ENCODE assay signal across 8 cellular contexts in the genomic region with DNA sequence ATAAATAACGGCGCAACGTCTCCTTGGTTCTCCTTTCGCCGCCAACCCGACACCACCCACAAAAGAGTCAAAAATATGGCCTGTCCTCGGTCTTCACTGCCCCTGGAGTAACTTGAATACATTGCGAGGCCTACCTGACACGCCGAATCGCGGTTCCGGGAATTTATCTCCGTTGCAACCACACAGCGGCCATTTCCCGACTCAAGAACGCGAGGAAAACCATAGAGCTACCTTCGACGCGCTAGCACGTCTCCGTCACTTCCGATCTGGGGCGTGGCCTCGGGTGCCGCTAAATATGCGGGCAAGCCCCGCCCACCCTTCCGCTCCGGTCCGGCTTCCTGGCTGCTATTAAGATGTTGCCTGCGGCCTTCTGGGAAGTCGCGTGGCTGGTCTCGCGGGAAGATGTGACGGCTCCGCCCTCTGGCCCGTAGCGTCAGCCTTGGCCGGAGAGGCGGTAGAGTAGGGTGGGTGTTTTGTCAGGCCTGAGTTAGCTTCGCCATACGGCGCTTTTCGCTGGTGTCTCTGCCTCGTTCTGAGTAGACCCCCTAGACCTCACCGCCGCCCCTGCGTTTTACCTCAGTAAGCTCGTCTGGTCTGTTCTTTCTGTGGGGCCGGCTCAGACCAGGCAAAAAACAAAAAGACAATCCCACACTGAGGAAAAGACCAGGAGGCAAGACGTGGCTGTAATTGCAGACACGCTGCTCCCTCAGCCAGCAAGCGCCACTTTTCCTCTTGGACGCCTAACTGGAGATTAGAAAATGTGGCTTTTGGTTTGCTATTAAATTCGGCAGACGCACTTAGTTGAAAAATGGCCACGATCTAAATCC. TPM values are rescaled to one million over a fixed set of nuclear protein-coding genes. Genes with fewer than 3 reads are reported as not detected.
A peak's percentile ranks its signal among the peaks of the same experiment; 100 is the strongest.
DNase-seq lines count a peak whose midpoint lies in the region; ATAC-seq, FAIRE-seq and TF ChIP-seq lines count a peak whose summit lies in the region.

A gene with protein sequence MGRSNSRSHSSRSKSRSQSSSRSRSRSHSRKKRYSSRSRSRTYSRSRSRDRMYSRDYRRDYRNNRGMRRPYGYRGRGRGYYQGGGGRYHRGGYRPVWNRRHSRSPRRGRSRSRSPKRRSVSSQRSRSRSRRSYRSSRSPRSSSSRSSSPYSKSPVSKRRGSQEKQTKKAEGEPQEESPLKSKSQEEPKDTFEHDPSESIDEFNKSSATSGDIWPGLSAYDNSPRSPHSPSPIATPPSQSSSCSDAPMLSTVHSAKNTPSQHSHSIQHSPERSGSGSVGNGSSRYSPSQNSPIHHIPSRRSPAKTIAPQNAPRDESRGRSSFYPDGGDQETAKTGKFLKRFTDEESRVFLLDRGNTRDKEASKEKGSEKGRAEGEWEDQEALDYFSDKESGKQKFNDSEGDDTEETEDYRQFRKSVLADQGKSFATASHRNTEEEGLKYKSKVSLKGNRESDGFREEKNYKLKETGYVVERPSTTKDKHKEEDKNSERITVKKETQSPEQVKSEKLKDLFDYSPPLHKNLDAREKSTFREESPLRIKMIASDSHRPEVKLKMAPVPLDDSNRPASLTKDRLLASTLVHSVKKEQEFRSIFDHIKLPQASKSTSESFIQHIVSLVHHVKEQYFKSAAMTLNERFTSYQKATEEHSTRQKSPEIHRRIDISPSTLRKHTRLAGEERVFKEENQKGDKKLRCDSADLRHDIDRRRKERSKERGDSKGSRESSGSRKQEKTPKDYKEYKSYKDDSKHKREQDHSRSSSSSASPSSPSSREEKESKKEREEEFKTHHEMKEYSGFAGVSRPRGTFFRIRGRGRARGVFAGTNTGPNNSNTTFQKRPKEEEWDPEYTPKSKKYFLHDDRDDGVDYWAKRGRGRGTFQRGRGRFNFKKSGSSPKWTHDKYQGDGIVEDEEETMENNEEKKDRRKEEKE (minus strand): TSS at position 268 of the 827 bp plus-strand sequence. CDS start 9,980 bp downstream, outside the sequence.

- no peaks in the 10 kb centered on the region for H3K9me3 Mint-ChIP-seq in activated CD4-positive, alpha-beta memory T cell treated with anti-CD3 and anti-CD28 coated beads for 36 hours

- in situ Hi-C loops in HepG2 (cut with HindIII; ENCODE audit: extremely low pct_ligation_motif_present, low pct_unique_long_range_greater_than_20kb): loop anchor here (5.0 kb wide), 1 partner anchor 37 kb away; a partner anchor contains a TSS

- peak; percentile 92 for FAIRE-seq in HepG2 (lab: Jason Lieb, UNC)

- ATAC-seq in GM19438 (IDR thresholded peaks at IDR 0.05; ENCODE audit: low read depth, unreplicated experiment) (peak; percentile 90), HG03575 (IDR thresholded peaks at IDR 0.05; ENCODE audit: extremely low read depth, insufficient number of reproducible peaks, low FRiP score, unreplicated experiment) (peak; percentile 84), HepG2 (peak; percentile 94)

- peaks cover 43% of the 10 kb centered on the region for H4K20me1 ChIP-seq in HepG2 (ENCODE audit: insufficient read depth, low read length)

- H3K4me2 ChIP-seq in HepG2 (ENCODE audit: low read depth, low read length): peak within 1 kb of the TSS; percentile 90

- peak; percentile 47; the same call in 1 of the 2 replicates for TF ChIP-seq RAD21 in HepG2 (CRISPR knock-in tag; IDR thresholded peaks at IDR 0.05)

- peaks cover 39% of the 10 kb centered on the region for H3K4me1 Mint-ChIP-seq in activated CD4-positive, alpha-beta memory T cell treated with anti-CD3 and anti-CD28 coated beads for 36 hours (ENCODE audit: low read depth)

- peak; percentile 98 to 99 for TF ChIP-seq POLR2A in HepG2 (IDR thresholded peaks at IDR 0.05; ENCODE audit: insufficient read depth in 1 of 2, low read depth in 2 of 2, low read length in 2 of 2)

- WGBS in HepG2 (ENCODE audit: low lambda C conversion rate): under 1% methylated on average over 39 of the region's 60 CpGs

- H3K4me3 Mint-ChIP-seq in activated CD4-positive, alpha-beta memory T cell treated with anti-CD3 and anti-CD28 coated beads for 36 hours: peak within 1 kb of the TSS; percentile 94

- no peaks in the 10 kb centered on the region for H3K27me3 Mint-ChIP-seq in activated CD4-positive, alpha-beta memory T cell treated with anti-CD3 and anti-CD28 coated beads for 36 hours

- peak within 1 kb of the TSS; percentile 100 for H3K9ac ChIP-seq in HepG2 (ENCODE audit: insufficient read depth, low read depth, low read length)

- H3K36me3 Mint-ChIP-seq in activated CD4-positive, alpha-beta memory T cell treated with anti-CD3 and anti-CD28 coated beads for 36 hours: peaks cover 23% of the 10 kb centered on the region

- peak within 1 kb of the TSS; percentile 99 for H3K27ac ChIP-seq in HepG2 (ENCODE audit: extremely low read length, insufficient read depth, low read length)

- H3K4me3 ChIP-seq in HepG2 (replicated peaks in 1 of 3; ENCODE audit: insufficient read depth in 1 of 3, low read depth in 2 of 3, low read length in 3 of 3): peak within 1 kb of the TSS; percentile 82 to 95 (median 93)

- BruUV-seq in HepG2 (replicated peaks; lab: Mats Ljungman, UMichigan): no TSS peak

- H3K27ac Mint-ChIP-seq in activated CD4-positive, alpha-beta memory T cell treated with anti-CD3 and anti-CD28 coated beads for 36 hours: peak within 1 kb of the TSS; percentile 100

- no peaks in the 10 kb centered on the region; a peak in 1 of 5 replicates for H3K27me3 ChIP-seq in HepG2 (ENCODE audit: control insufficient read depth in 1 of 2, insufficient read depth in 2 of 2, low read length in 2 of 2)

- POLR2A ChIA-PET in activated CD4-positive, alpha-beta memory T cell treated with anti-CD3 and anti-CD28 coated beads for 36 hours (lab: Charles Lee): interaction anchor here (0.5 to 5.6 kb wide), 19 partner anchors 8 to 792 kb away, joined by 3 to 85 read pairs (median 5); a partner anchor contains a TSS
- POLR2A ChIA-PET in HepG2 (lab: Yijun Ruan, JAX): interaction anchor here (0.6 to 4.7 kb wide), 36 partner anchors 8 to 1876 kb away, joined by 3 to 85 read pairs (median 6); a partner anchor contains a TSS

- CTCF ChIA-PET in activated CD4-positive, alpha-beta memory T cell treated with anti-CD3 and anti-CD28 coated beads for 36 hours (lab: Charles Lee): interaction anchor here (0.5 to 3.4 kb wide), 8 partner anchors 9 to 792 kb away, joined by 3 to 15 read pairs (median 4); a partner anchor contains a TSS
- CTCF ChIA-PET in HepG2 (lab: Yijun Ruan, JAX; ENCODE audit: low intra/inter-chr PET ratio, low total read pairs): no interaction called here

- TF ChIP-seq EP300 in HepG2 (IDR thresholded peaks at IDR 0.05; ENCODE audit: low read depth in 2 of 2, low read length in 2 of 2): peak in 1 of 2 experiments; percentile 45; a peak in 1 of 4 replicates
- TF ChIP-seq EP300 in HepG2 (CRISPR knock-in tag; IDR thresholded peaks at IDR 0.05; ENCODE audit: borderline replicate concordance): no peak; the same call in 1 of the 2 replicates

- H3K36me3 ChIP-seq in HepG2 (replicated peaks in 1 of 2; ENCODE audit: control insufficient read depth in 1 of 2, insufficient read depth in 2 of 2, low read length in 2 of 2): peaks cover 0 to 3% of the 10 kb centered on the region in 2 experiments; a peak in 2 of 5 replicates

- TF ChIP-seq CTCF in HepG2 (CRISPR knock-in tag; IDR thresholded peaks at IDR 0.05): no peak

- H3K9me3 ChIP-seq in HepG2 (ENCODE audit: low read length): no peaks in the 10 kb centered on the region

- intact Hi-C loops in activated CD4-positive, alpha-beta memory T cell treated with anti-CD3 and anti-CD28 coated beads for 36 hours (cut with micrococcal nuclease): loop anchor here (1.0 to 10.0 kb wide), 7 partner anchors 27 to 1235 kb away; a partner anchor contains a TSS
- intact Hi-C loops in HepG2 (cut with micrococcal nuclease; ENCODE audit: unreplicated experiment): loop anchor here (1.0 to 2.0 kb wide), 3 partner anchors 27 to 793 kb away; a partner anchor contains a TSS

- H3K4me1 ChIP-seq in HepG2 (ENCODE audit: insufficient read depth, low read length): peaks cover 40% of the 10 kb centered on the region

- H2AFZ ChIP-seq in HepG2 (ENCODE audit: low read length): no peak within 1 kb of the TSS

- peak; percentile 100 for DNase-seq in CD1c-positive myeloid dendritic cell (ENCODE audit: extremely low spot score)
- peak; percentile 98 for DNase-seq in NCI-H82 treated with DMSO at 0.1 percent for 48 hours (lab: John Stamatoyannopoulos, UW; ENCODE audit: unreplicated experiment)
- DNase-seq in activated CD4-positive, alpha-beta memory T cell treated with anti-CD3 and anti-CD28 coated beads for 36 hours: peak; percentile 99
- peak; percentile 98 to 99 for DNase-seq in dermis microvascular lymphatic vessel endothelial cell (ENCODE audit: low read depth in 2 of 2)
- peak; percentile 99 for DNase-seq in HepG2 (ENCODE audit: low spot score)
- peak; percentile 99 for DNase-seq in stimulated activated CD4-positive, alpha-beta T cell treated with anti-CD3 and anti-CD28 coated beads, Interleukin-4, amount 100 ng/mL, for 1 hour

- H3K79me2 ChIP-seq in HepG2 (ENCODE audit: insufficient read depth, low read length): peaks cover 47% of the 10 kb centered on the region

TF ChIP-seq in HepG2, 621 proteins besides CTCF, POLR2A, EP300 and RAD21 (continues in another document):
- TF ChIP-seq NFRKB (IDR thresholded peaks at IDR 0.05): peak; percentile 87

RNA-seq across cellular contexts. Expression of the gene that starts here (rescaled TPM):
- 100 to 1,000 TPM; 103 to 107 TPM for total RNA-seq in activated CD4-positive, alpha-beta memory T cell treated with anti-CD3 and anti-CD28 coated beads for 36 hours
- total RNA-seq in dermis microvascular lymphatic vessel endothelial cell (67.3 and 71.1 TPM in 2 replicates), HepG2 (2016; rRNA removed; fragmentation: Illumina TruSeq; extraction: Trizol) (292 and 439 TPM in 2 replicates)
- total RNA-seq in HepG2 (2016; cell fraction: cytosol; rRNA removed; fragmentation: Illumina TruSeq; extraction: Trizol; ENCODE audit: low read depth): 20.2 and 21.8 TPM in 2 replicates
- 277 and 462 TPM in 2 replicates for total RNA-seq in HepG2 (2016; cell fraction: insoluble cytoplasmic fraction; rRNA removed; fragmentation: Illumina TruSeq; extraction: Trizol)
- total RNA-seq in HepG2 (2016; cell fraction: membrane; rRNA removed; fragmentation: Illumina TruSeq; extraction: Trizol): 30.3 and 37.3 TPM in 2 replicates
- total RNA-seq in HepG2 (2016; cell fraction: nucleus; rRNA removed; fragmentation: Illumina TruSeq; extraction: Trizol): 318 and 332 TPM in 2 replicates
- 40.4 and 55.3 TPM in 2 replicates for polyA plus RNA-seq in HepG2 (2011; rRNA removed)
- polyA plus RNA-seq in HepG2 (2011; cell fraction: cytosol; rRNA removed): 15.1 and 21.6 TPM in 2 replicates
- 55.9 and 61.4 TPM in 2 replicates for polyA plus RNA-seq in HepG2 (2011; cell fraction: nucleus; rRNA removed)
- polyA plus RNA-seq in HepG2 (2012): 46.3 and 82.3 TPM in 2 replicates
- polyA plus RNA-seq in HepG2 (2016; cell fraction: cytosol; fragmentation: Illumina TruSeq; extraction: Trizol; ENCODE audit: low read depth): 3.5 and 3.6 TPM in 2 replicates
- polyA plus RNA-seq in HepG2 (2016; cell fraction: insoluble cytoplasmic fraction; fragmentation: Illumina TruSeq; extraction: Trizol; ENCODE audit: low read depth): 251 and 266 TPM in 2 replicates
- polyA plus RNA-seq in HepG2 (2016; cell fraction: membrane; fragmentation: Illumina TruSeq; extraction: Trizol; ENCODE audit: low read depth): 7.1 and 11.2 TPM in 2 replicates
- polyA plus RNA-seq in HepG2 (2016; cell fraction: nucleus; fragmentation: Illumina TruSeq; extraction: Trizol; ENCODE audit: insufficient read depth, low read depth): 153 and 159 TPM in 2 replicates
- polyA minus RNA-seq in HepG2 (2011; rRNA and poly(A)+ RNA removed; ENCODE audit: low replicate concordance): 71.2 and 104 TPM in 2 replicates
- polyA minus RNA-seq in HepG2 (2011; cell fraction: cytosol; rRNA and poly(A)+ RNA removed): 64.1 and 70.1 TPM in 2 replicates
- 566 and 662 TPM in 2 replicates for polyA minus RNA-seq in HepG2 (2011; cell fraction: nucleus; rRNA and poly(A)+ RNA removed)

Comparison
In these comparisons a context has a peak if more than half of its experiments do, and no peak if none do; other contexts are left out.
1. Peak in every context shown above with its lines: DNase-seq, ATAC-seq, H3K4me3 ChIP-seq and H3K27ac ChIP-seq.